ENCODE assay signal across 1 cellular context in genomic region chr20:63739129-63740069, GRCh38.
TF ChIP-seq lines count a peak whose summit lies in the region.

Gene SLC2A4RG, plus strand, starts transcription at chr20:63739776. Its CDS starts 137 bp downstream, at chr20:63739913.

TF ChIP-seq in K562, 482 proteins besides CTCF, POLR2A, EP300 and RAD21 (continued from another document):
- TF ChIP-seq ETS1 (conservative IDR thresholded peaks at IDR 0.05; ENCODE audit: control insufficient read depth, low read depth, low read length) (0 out of 2 replicates have a peak, but pooled peaks have one; percentile 12), JUNB (CRISPR knock-in tag; conservative IDR thresholded peaks at IDR 0.05) (no peak), GATAD2A (IDR thresholded peaks at IDR 0.05) (no peak), HES1 (IDR thresholded peaks at IDR 0.05; ENCODE audit: low read depth) (no peak), MBD1 (CRISPR knock-in tag; IDR thresholded peaks at IDR 0.05) (no peak), ZBTB9 (CRISPR knock-in tag; IDR thresholded peaks at IDR 0.05) (peak; percentile 46; the same call in 1 of the 2 replicates), VEZF1 (CRISPR knock-in tag; IDR thresholded peaks at IDR 0.05) (peak; percentile 45; the same call in 1 of the 2 replicates), TCF15 (CRISPR knock-in tag; IDR thresholded peaks at IDR 0.05) (no peak), FOXM1 (IDR thresholded peaks at IDR 0.05; ENCODE audit: low read depth) (no peak), FOXM1 (CRISPR knock-in tag; IDR thresholded peaks at IDR 0.05; ENCODE audit: low read depth) (0 out of 2 replicates have a peak, but pooled peaks have one; percentile 59), MTA3 (IDR thresholded peaks at IDR 0.05; ENCODE audit: borderline replicate concordance) (peak; percentile 46; the same call in 1 of the 2 replicates), BRD9 (IDR thresholded peaks at IDR 0.05; ENCODE audit: low read depth, partially characterized antibody) (no peak), ATF6 (CRISPR knock-in tag; IDR thresholded peaks at IDR 0.05) (no peak), KAT7 (CRISPR knock-in tag; IDR thresholded peaks at IDR 0.05; ENCODE audit: borderline replicate concordance) (0 out of 2 replicates have a peak, but pooled peaks have one; percentile 38)
TF ChIP-seq in K562: peak in this region for 34.
